Comparison of ENCODE assay signal across 8 cellular contexts in the genomic region with DNA sequence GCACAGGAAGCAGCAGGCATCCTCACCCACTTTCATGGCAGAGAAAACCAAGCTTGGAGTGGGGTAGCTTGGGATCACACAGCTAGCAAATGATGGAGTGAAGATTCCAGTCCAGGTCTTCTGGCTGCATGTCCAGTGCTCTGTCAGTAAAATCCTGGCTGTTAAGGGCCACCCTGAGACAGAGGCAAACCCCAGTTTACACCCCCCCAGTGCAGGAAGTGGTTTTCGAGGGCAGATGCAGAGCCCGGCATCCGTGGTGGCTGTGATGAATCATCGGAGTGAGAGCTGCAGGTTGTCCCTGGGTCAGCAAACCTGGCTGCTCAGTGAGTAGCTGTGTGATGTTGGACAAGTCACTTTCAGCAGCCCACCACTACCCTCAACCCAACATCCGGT.
DNase-seq lines count a peak whose midpoint lies in the region; ATAC-seq and TF ChIP-seq lines count a peak whose summit lies in the region.

No MANE protein-coding gene starts in this region.

- no peaks in the 10 kb centered on the region for H3K27me3 ChIP-seq in esophagus squamous epithelium
- H3K27me3 ChIP-seq in WERI-Rb-1 (ENCODE audit: insufficient read depth, low read depth, severe bottlenecking), result no peaks in the 10 kb centered on the region

- H3K36me3 ChIP-seq in esophagus squamous epithelium (peaks cover 5 to 9% (median 6%) of the 10 kb centered on the region in 3 donors), WERI-Rb-1 (no peaks in the 10 kb centered on the region)

- POLR2A ChIA-PET in HEK293T (lab: Yijun Ruan, JAX), result interaction anchor here (1.4 kb wide), 1 partner anchor 9 kb away, joined by 4 read pairs; no protein-coding TSS in a partner anchor

- TF ChIP-seq CTCF in esophagus squamous epithelium (IDR thresholded peaks at IDR 0.05) (no peak), WERI-Rb-1 (IDR thresholded peaks at IDR 0.05; ENCODE audit: low read depth, low read length) (no peak)

- WGBS in esophagus squamous epithelium, 2 donors, result 60% methylated on average over 1 of the region's 5 CpGs; no CpG with 5 or more reads in 1 of the 2 donors

- ATAC-seq in GM18511 (IDR thresholded peaks at IDR 0.05; ENCODE audit: unreplicated experiment), result peak; percentile 69
- peak; percentile 45 for ATAC-seq in HG02870 (IDR thresholded peaks at IDR 0.05; ENCODE audit: unreplicated experiment)

- TF ChIP-seq POLR2A in esophagus squamous epithelium (IDR thresholded peaks at IDR 0.05), result no peak

- H3K9me3 ChIP-seq in esophagus squamous epithelium, result no peaks in the 10 kb centered on the region
- H3K9me3 ChIP-seq in WERI-Rb-1 (ENCODE audit: severe bottlenecking), result no peaks in the 10 kb centered on the region

- DNase-seq in NOMO-1 (lab: John Stamatoyannopoulos, UW; ENCODE audit: unreplicated experiment in 2 of 2) (peak; percentile 63 to 71), esophagus squamous epithelium (lab: John Stamatoyannopoulos, UW) (peak; percentile 41), WERI-Rb-1 (no peak), HEK293T (ENCODE audit: extremely low spot score) (no peak)
- peak; percentile 62 for DNase-seq in activated CD8-positive, alpha-beta memory T cell treated with anti-CD3 and anti-CD28 coated beads, Interleukin-2, amount 50 U/mL, for 1 hour (ENCODE audit: extremely low read depth)

- peak overlapping the region; percentile 82 to 92 (median 87) for H3K27ac ChIP-seq in esophagus squamous epithelium
- peak overlapping the region in 20 of 21 experiments; percentile 42 to 87 (median 78) for H3K27ac ChIP-seq in skin epidermis
- H3K27ac ChIP-seq in WERI-Rb-1, result no peak overlapping the region

- intact Hi-C loops in esophagus squamous epithelium (cut with DNase I), result no loop called here

- H3K4me1 ChIP-seq in esophagus squamous epithelium, result peaks cover 69 to 88% (median 75%) of the 10 kb centered on the region in 3 donors

- CTCF ChIA-PET in HEK293T (lab: Yijun Ruan, JAX), result interaction anchor here (0.5 to 2.0 kb wide), 5 partner anchors 9 to 304 kb away, joined by 3 to 9 read pairs (median 7); no protein-coding TSS in a partner anchor

- H3K4me3 ChIP-seq in esophagus squamous epithelium, result no peak overlapping the region
- no peak overlapping the region for H3K4me3 ChIP-seq in skin epidermis
- H3K4me3 ChIP-seq in WERI-Rb-1 (ENCODE audit: low read depth, low read length), result no peak overlapping the region

TF ChIP-seq in HEK293T, 16 proteins besides CTCF, POLR2A, EP300 and RAD21:
- TF ChIP-seq HDGF (IDR thresholded peaks at IDR 0.05; ENCODE audit: borderline replicate concordance) (no peak), ELF4 (IDR thresholded peaks at IDR 0.05) (no peak), FOXA1 (IDR thresholded peaks at IDR 0.05) (no peak), SUZ12 (IDR thresholded peaks at IDR 0.05) (no peak), BHLHE40 (IDR thresholded peaks at IDR 0.05; ENCODE audit: borderline replicate concordance) (no peak), SP1 (IDR thresholded peaks at IDR 0.05) (no peak), LEF1 (IDR thresholded peaks at IDR 0.05; ENCODE audit: borderline replicate concordance) (no peak), NFRKB (IDR thresholded peaks at IDR 0.05) (no peak), L3MBTL2 (conservative IDR thresholded peaks at IDR 0.05) (no peak), FOXK2 (IDR thresholded peaks at IDR 0.05) (no peak), CTBP1 (IDR thresholded peaks at IDR 0.05; ENCODE audit: borderline replicate concordance) (no peak), TARDBP (IDR thresholded peaks at IDR 0.05) (no peak), ARNT (IDR thresholded peaks at IDR 0.05) (no peak), ZNF384 (IDR thresholded peaks at IDR 0.05) (no peak), FOXM1 (IDR thresholded peaks at IDR 0.05; ENCODE audit: borderline replicate concordance) (no peak)
- TF ChIP-seq, protein P1, sequence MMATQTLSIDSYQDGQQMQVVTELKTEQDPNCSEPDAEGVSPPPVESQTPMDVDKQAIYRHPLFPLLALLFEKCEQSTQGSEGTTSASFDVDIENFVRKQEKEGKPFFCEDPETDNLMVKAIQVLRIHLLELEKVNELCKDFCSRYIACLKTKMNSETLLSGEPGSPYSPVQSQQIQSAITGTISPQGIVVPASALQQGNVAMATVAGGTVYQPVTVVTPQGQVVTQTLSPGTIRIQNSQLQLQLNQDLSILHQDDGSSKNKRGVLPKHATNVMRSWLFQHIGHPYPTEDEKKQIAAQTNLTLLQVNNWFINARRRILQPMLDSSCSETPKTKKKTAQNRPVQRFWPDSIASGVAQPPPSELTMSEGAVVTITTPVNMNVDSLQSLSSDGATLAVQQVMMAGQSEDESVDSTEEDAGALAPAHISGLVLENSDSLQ (IDR thresholded peaks at IDR 0.05), result no peak

Comparison
In these comparisons a context has a peak if more than half of its experiments do, and no peak if none do; other contexts are left out.
1. DNase-seq: peak in NOMO-1 (2 of 2), activated CD8-positive, alpha-beta memory T cell treated with anti-CD3 and anti-CD28 coated beads, Interleukin-2, amount 50 U/mL, for 1 hour (single experiment) and esophagus squamous epithelium (single experiment); none in WERI-Rb-1 (single experiment) and HEK293T (single experiment).